14 cellular contexts compared by ENCODE assay signal in the genomic region with DNA sequence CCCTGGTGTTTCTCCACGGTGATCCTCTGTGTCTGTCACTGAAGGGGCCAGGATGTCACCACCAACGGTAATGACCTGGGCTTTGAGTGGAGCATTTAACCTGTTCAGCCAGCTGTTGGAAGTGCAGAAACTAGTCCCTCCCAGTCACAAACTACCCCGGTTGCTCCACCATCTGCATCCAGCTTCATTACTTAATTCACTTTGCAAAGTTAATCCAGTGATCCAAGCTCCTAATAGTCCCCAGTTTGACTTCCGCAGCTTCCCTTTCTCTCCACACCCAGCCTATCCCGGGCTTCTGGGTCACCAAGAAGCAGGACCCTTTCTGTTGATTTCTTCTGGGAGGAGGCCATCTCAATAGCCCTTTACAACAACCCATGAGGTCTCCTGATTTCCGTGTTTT.
DNase-seq lines count a peak whose midpoint lies in the region; ATAC-seq and TF ChIP-seq lines count a peak whose summit lies in the region.
"Had no signal": no experiment of that assay in that cellular context is flagged by ENCODE, and none has a peak within 500 bp of the region (broad histone marks: within the 10 kb centered on the region; RNA-seq: fewer than 3 reads in every experiment).

No MANE protein-coding gene starts in this region.

- H3K27me3 ChIP-seq in ACC112 (ENCODE audit: insufficient read depth, low read length) = no peaks in the 10 kb centered on the region
- H3K27me3 ChIP-seq in BLaER1 = no peaks in the 10 kb centered on the region
- H3K27me3 ChIP-seq in esophagus muscularis mucosa = no peaks in the 10 kb centered on the region
- no peaks in the 10 kb centered on the region for H3K27me3 ChIP-seq in testis

- H3K27ac ChIP-seq in ACC112 (ENCODE audit: low read depth, low read length) (no peak overlapping the region), BLaER1 (peak overlapping the region; percentile 74), OCI-LY7 (ENCODE audit: low read depth, low read length, poor library complexity, severe bottlenecking) (peak overlapping the region; percentile 77), esophagus muscularis mucosa (replicated peaks in 1 of 4) (peak overlapping the region in 2 of 4 donors; percentile 40 to 55), testis (peak overlapping the region in 1 of 2 donors; percentile 0)
- H3K27ac ChIP-seq: SJCRH30, thoracic aorta had no signal

- TF ChIP-seq EP300 in esophagus muscularis mucosa (IDR thresholded peaks at IDR 0.05) = no peak

- no peak for ATAC-seq in GM18520 (IDR thresholded peaks at IDR 0.05; ENCODE audit: unreplicated experiment)
- no peak for ATAC-seq in HG02852 (IDR thresholded peaks at IDR 0.05; ENCODE audit: unreplicated experiment)

- H3K4me2 ChIP-seq in BLaER1 = peak overlapping the region; percentile 97
- peak overlapping the region; percentile 90 for H3K4me2 ChIP-seq in OCI-LY7 (ENCODE audit: low read length)

- H4K20me1 ChIP-seq in BLaER1 (no peaks in the 10 kb centered on the region), OCI-LY7 (ENCODE audit: insufficient read depth, low read length) (no peaks in the 10 kb centered on the region)

- H3K4me3 ChIP-seq in ACC112 (ENCODE audit: low read depth, low read length) (0 out of 2 replicates have a peak overlapping the region, but pooled peaks have one; percentile 62), BLaER1 (peak overlapping the region; percentile 58), OCI-LY7 (ENCODE audit: low read depth, low read length, poor library complexity, severe bottlenecking) (peak overlapping the region; percentile 64), esophagus muscularis mucosa (peak overlapping the region in 3 of 4 donors; percentile 32 to 52 (median 38)), testis (no peak overlapping the region)
- H3K4me3 ChIP-seq: SJCRH30 had no signal

- peak overlapping the region; percentile 50 for H3K9ac ChIP-seq in BLaER1

- CTCF ChIA-PET in OCI-LY7 (lab: Charles Lee; ENCODE audit: unreplicated experiment) = interaction anchor here (0.6 to 2.5 kb wide), 2 partner anchors 13 to 188 kb away, joined by 3 to 11 read pairs; no protein-coding TSS in a partner anchor

- H3K79me2 ChIP-seq in ACC112 (ENCODE audit: control insufficient read depth, insufficient read depth, low read length, unreplicated experiment) (no peaks in the 10 kb centered on the region), OCI-LY7 (ENCODE audit: insufficient read depth, low read depth, low read length) (no peaks in the 10 kb centered on the region)

- TF ChIP-seq POLR2A in esophagus muscularis mucosa (IDR thresholded peaks at IDR 0.05; ENCODE audit: low read depth) (no peak), testis (IDR thresholded peaks at IDR 0.05) (no peak)

- H2AFZ ChIP-seq in ACC112 (ENCODE audit: low read length, unreplicated experiment) (no peak overlapping the region), OCI-LY7 (ENCODE audit: low read length) (peak overlapping the region; percentile 68; the same call in 1 of the 2 replicates)

- TF ChIP-seq CTCF in OCI-LY7 (conservative IDR thresholded peaks at IDR 0.05; ENCODE audit: low read length) (no peak), esophagus muscularis mucosa (IDR thresholded peaks at IDR 0.05) (no peak), testis (IDR thresholded peaks at IDR 0.05) (no peak)

- H3K9me2 ChIP-seq in OCI-LY7 (ENCODE audit: insufficient read depth, low read length) = no peaks in the 10 kb centered on the region

- H3K36me3 ChIP-seq in ACC112 (ENCODE audit: insufficient read depth, low read length) = no peaks in the 10 kb centered on the region
- H3K36me3 ChIP-seq in BLaER1 = no peaks in the 10 kb centered on the region
- H3K36me3 ChIP-seq in OCI-LY7 (ENCODE audit: insufficient read depth, low read length) = no peaks in the 10 kb centered on the region
- H3K36me3 ChIP-seq in esophagus muscularis mucosa = peaks cover 0 to 5% (median 0%) of the 10 kb centered on the region in 4 donors
- no peaks in the 10 kb centered on the region for H3K36me3 ChIP-seq in testis (ENCODE audit: low read depth, missing control alignments)
- H3K36me3 ChIP-seq: SJCRH30, thoracic aorta had no signal

- H3K9me3 ChIP-seq in BLaER1 (no peaks in the 10 kb centered on the region), OCI-LY7 (ENCODE audit: low read length) (no peaks in the 10 kb centered on the region), esophagus muscularis mucosa (no peaks in the 10 kb centered on the region), testis (no peaks in the 10 kb centered on the region)
- H3K9me3 ChIP-seq: SJCRH30, thoracic aorta had no signal

- peaks cover 12% of the 10 kb centered on the region for H3K4me1 ChIP-seq in ACC112 (ENCODE audit: control insufficient read depth, insufficient read depth, low read length, unreplicated experiment)
- peaks cover 66% of the 10 kb centered on the region for H3K4me1 ChIP-seq in BLaER1
- peaks cover 61% of the 10 kb centered on the region for H3K4me1 ChIP-seq in OCI-LY7 (ENCODE audit: insufficient read depth, low read length, poor library complexity, severe bottlenecking)
- H3K4me1 ChIP-seq in esophagus muscularis mucosa = peaks cover 0 to 21% (median 15%) of the 10 kb centered on the region in 4 donors
- H3K4me1 ChIP-seq in testis = peaks cover 13% of the 10 kb centered on the region
- H3K4me1 ChIP-seq: SJCRH30 had no signal

- 82% methylated on average over 5 of the region's 6 CpGs for WGBS in esophagus muscularis mucosa
- 77 to 91% methylated on average over 6 of the region's 6 CpGs for WGBS in testis, 2 donors

- intact Hi-C loops in OCI-LY7 (cut with micrococcal nuclease; ENCODE audit: unreplicated experiment) (loop anchor here (1.0 kb wide), 1 partner anchor 136 kb away; no protein-coding TSS in a partner anchor), esophagus muscularis mucosa (cut with DNase I) (loop anchor here (10.0 kb wide), 1 partner anchor 95 kb away; no protein-coding TSS in a partner anchor), testis (cut with DNase I; ENCODE audit: low total_unique reads) (no loop called here)

- BruUV-seq in OCI-LY7 (replicated peaks; lab: Mats Ljungman, UMichigan) = TSS peak; percentile 61

- no peak for DNase-seq in OCI-LY7 (ENCODE audit: low spot score)
- no peak for DNase-seq in esophagus muscularis mucosa (ENCODE audit: extremely low spot score)
- no peak for DNase-seq in testis
- DNase-seq: amygdala, erythroblast, glutamatergic neuron, NCI-H1105, NCI-H226, SJCRH30 had no signal

- POLR2A ChIA-PET in OCI-LY7 (lab: Charles Lee) = interaction anchor here (0.6 to 3.7 kb wide), 11 partner anchors 10 to 631 kb away, joined by 3 to 17 read pairs (median 4); no protein-coding TSS in a partner anchor

Comparison
In these comparisons a context has a peak if more than half of its experiments do, and no peak if none do; other contexts are left out.
1. H3K4me3 ChIP-seq: peak in ACC112 (single experiment), BLaER1 (single experiment), OCI-LY7 (single experiment) and esophagus muscularis mucosa (3 of 4); none in testis (0 of 2).